1 cellular context compared by ENCODE assay signal in the genomic region with DNA sequence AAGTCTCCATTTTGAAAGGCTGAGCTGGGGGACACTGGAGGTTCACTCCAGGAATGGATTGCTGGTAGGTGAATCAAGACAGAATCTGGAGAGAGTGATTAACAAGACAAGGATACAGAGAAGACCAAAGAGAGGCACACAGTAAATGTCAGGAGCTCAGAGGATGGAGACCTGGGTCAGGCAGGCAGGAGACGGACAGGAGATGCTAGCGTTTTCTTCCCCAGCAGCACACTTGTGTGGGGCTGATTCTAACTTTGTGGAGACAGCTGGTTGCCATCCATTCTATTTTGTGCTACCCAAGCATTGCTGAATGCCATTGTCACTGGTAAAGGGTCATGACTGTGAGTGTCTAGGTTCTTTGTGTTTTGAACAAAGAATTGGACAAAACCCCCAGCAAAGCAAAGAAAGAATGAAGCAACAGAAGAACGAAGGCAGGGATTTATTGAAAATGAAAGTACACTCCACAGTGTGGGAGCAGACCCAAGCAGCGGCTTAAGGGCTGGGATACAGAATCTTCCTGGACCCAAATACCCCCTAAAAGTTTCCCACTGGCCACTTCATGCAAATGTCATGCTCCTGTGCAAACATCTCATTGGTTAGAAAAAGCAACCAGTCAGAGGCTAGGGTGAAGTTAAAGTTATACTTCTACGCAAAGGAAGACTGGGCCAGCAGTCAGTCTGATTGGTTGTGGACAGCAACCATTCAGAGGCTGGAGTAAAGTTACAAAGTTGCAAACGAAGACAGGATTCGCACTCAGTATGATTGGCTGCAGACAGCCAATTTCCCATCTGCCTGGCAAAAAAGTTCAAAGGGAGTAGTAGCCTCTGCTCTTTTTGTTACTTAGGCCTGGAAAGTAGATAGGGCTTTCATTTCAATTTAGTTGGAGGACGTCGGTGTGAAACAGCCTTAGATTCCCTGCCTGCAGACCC.
TF ChIP-seq lines count a peak whose summit lies in the region.

No MANE protein-coding gene starts in this region.

TF ChIP-seq in HepG2, 621 proteins besides CTCF, POLR2A, EP300 and RAD21 (continued from another document and continues in another):
- TF ChIP-seq, protein P1, sequence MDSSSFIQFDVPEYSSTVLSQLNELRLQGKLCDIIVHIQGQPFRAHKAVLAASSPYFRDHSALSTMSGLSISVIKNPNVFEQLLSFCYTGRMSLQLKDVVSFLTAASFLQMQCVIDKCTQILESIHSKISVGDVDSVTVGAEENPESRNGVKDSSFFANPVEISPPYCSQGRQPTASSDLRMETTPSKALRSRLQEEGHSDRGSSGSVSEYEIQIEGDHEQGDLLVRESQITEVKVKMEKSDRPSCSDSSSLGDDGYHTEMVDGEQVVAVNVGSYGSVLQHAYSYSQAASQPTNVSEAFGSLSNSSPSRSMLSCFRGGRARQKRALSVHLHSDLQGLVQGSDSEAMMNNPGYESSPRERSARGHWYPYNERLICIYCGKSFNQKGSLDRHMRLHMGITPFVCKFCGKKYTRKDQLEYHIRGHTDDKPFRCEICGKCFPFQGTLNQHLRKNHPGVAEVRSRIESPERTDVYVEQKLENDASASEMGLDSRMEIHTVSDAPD (CRISPR knock-in tag; IDR thresholded peaks at IDR 0.05), result no peak
- TF ChIP-seq, protein P2, sequence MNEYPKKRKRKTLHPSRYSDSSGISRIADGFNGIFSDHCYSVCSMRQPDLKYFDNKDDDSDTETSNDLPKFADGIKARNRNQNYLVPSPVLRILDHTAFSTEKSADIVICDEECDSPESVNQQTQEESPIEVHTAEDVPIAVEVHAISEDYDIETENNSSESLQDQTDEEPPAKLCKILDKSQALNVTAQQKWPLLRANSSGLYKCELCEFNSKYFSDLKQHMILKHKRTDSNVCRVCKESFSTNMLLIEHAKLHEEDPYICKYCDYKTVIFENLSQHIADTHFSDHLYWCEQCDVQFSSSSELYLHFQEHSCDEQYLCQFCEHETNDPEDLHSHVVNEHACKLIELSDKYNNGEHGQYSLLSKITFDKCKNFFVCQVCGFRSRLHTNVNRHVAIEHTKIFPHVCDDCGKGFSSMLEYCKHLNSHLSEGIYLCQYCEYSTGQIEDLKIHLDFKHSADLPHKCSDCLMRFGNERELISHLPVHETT (CRISPR knock-in tag; conservative IDR thresholded peaks at IDR 0.05), result 0 out of 2 replicates have a peak, but pooled peaks have one; percentile 23
- no peak for TF ChIP-seq KLF9 (CRISPR knock-in tag; IDR thresholded peaks at IDR 0.05; ENCODE audit: low read depth)
- no peak for TF ChIP-seq ETV6 (CRISPR knock-in tag; conservative IDR thresholded peaks at IDR 0.05)
- TF ChIP-seq, protein P3, sequence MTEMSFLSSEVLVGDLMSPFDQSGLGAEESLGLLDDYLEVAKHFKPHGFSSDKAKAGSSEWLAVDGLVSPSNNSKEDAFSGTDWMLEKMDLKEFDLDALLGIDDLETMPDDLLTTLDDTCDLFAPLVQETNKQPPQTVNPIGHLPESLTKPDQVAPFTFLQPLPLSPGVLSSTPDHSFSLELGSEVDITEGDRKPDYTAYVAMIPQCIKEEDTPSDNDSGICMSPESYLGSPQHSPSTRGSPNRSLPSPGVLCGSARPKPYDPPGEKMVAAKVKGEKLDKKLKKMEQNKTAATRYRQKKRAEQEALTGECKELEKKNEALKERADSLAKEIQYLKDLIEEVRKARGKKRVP (CRISPR knock-in tag; IDR thresholded peaks at IDR 0.05), result no peak
- TF ChIP-seq ZNF607 (CRISPR knock-in tag; IDR thresholded peaks at IDR 0.05; ENCODE audit: borderline replicate concordance), result no peak
- peak; percentile 78; the same call in 1 of the 2 replicates for TF ChIP-seq PHF21A (CRISPR knock-in tag; IDR thresholded peaks at IDR 0.05)
- TF ChIP-seq, protein P4, sequence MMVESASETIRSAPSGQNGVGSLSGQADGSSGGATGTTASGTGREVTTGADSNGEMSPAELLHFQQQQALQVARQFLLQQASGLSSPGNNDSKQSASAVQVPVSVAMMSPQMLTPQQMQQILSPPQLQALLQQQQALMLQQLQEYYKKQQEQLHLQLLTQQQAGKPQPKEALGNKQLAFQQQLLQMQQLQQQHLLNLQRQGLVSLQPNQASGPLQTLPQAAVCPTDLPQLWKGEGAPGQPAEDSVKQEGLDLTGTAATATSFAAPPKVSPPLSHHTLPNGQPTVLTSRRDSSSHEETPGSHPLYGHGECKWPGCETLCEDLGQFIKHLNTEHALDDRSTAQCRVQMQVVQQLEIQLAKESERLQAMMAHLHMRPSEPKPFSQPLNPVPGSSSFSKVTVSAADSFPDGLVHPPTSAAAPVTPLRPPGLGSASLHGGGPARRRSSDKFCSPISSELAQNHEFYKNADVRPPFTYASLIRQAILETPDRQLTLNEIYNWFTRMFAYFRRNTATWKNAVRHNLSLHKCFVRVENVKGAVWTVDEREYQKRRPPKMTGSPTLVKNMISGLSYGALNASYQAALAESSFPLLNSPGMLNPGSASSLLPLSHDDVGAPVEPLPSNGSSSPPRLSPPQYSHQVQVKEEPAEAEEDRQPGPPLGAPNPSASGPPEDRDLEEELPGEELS (CRISPR knock-in tag; IDR thresholded peaks at IDR 0.05), result no peak; the same call in 1 of the 2 replicates
- TF ChIP-seq PCBP2 (optimal IDR thresholded peaks at IDR 0.05; ENCODE audit: low read depth, low read length, poor library complexity, severe bottlenecking), result no peak
- TF ChIP-seq, protein P5, sequence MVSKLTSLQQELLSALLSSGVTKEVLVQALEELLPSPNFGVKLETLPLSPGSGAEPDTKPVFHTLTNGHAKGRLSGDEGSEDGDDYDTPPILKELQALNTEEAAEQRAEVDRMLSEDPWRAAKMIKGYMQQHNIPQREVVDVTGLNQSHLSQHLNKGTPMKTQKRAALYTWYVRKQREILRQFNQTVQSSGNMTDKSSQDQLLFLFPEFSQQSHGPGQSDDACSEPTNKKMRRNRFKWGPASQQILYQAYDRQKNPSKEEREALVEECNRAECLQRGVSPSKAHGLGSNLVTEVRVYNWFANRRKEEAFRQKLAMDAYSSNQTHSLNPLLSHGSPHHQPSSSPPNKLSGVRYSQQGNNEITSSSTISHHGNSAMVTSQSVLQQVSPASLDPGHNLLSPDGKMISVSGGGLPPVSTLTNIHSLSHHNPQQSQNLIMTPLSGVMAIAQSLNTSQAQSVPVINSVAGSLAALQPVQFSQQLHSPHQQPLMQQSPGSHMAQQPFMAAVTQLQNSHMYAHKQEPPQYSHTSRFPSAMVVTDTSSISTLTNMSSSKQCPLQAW (CRISPR knock-in tag; IDR thresholded peaks at IDR 0.05), result peak; percentile 28; the same call in 1 of the 2 replicates
- no peak for TF ChIP-seq MXD4 (CRISPR knock-in tag; IDR thresholded peaks at IDR 0.05)
- TF ChIP-seq DNMT1 (CRISPR knock-in tag; IDR thresholded peaks at IDR 0.05), result no peak
- TF ChIP-seq SOX6 (IDR thresholded peaks at IDR 0.05), result no peak
- peak; percentile 61 for TF ChIP-seq SOX6 (CRISPR knock-in tag; IDR thresholded peaks at IDR 0.05)
- TF ChIP-seq ZNF101 (CRISPR knock-in tag; IDR thresholded peaks at IDR 0.05; ENCODE audit: borderline replicate concordance, low read depth), result no peak
- TF ChIP-seq KAT7 (CRISPR knock-in tag; IDR thresholded peaks at IDR 0.05; ENCODE audit: borderline replicate concordance), result peak; percentile 22; the same call in 1 of the 2 replicates
- no peak for TF ChIP-seq ZNF749 (CRISPR knock-in tag; IDR thresholded peaks at IDR 0.05; ENCODE audit: borderline replicate concordance)
- 0 out of 2 replicates have a peak, but pooled peaks have one; percentile 62 for TF ChIP-seq SIX4 (CRISPR knock-in tag; IDR thresholded peaks at IDR 0.05)
- TF ChIP-seq MBD4 (IDR thresholded peaks at IDR 0.05; ENCODE audit: borderline replicate concordance, low read length), result no peak
- no peak for TF ChIP-seq PRMT3 (CRISPR knock-in tag; IDR thresholded peaks at IDR 0.05; ENCODE audit: borderline replicate concordance, low read depth)
- TF ChIP-seq, protein P6, sequence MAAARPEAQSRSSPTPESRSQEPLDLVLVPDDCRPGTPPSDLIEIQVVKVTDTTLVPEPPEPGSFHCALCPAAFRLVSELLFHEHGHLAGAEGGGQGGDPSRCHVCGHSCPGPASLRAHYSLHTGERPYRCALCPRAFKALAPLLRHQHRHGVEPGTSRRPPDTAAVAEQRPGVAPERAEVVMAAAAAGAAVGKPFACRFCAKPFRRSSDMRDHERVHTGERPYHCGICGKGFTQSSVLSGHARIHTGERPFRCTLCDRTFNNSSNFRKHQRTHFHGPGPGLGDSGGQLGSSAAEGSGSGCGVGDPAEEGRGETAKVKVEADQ (CRISPR knock-in tag; IDR thresholded peaks at IDR 0.05; ENCODE audit: borderline replicate concordance), result no peak
- TF ChIP-seq, protein P7, sequence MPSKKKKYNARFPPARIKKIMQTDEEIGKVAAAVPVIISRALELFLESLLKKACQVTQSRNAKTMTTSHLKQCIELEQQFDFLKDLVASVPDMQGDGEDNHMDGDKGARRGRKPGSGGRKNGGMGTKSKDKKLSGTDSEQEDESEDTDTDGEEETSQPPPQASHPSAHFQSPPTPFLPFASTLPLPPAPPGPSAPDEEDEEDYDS (CRISPR knock-in tag; IDR thresholded peaks at IDR 0.05), result peak; percentile 85
- TF ChIP-seq SNRNP70 (IDR thresholded peaks at IDR 0.05; ENCODE audit: low read depth, low read length), result no peak
- TF ChIP-seq, protein P8, sequence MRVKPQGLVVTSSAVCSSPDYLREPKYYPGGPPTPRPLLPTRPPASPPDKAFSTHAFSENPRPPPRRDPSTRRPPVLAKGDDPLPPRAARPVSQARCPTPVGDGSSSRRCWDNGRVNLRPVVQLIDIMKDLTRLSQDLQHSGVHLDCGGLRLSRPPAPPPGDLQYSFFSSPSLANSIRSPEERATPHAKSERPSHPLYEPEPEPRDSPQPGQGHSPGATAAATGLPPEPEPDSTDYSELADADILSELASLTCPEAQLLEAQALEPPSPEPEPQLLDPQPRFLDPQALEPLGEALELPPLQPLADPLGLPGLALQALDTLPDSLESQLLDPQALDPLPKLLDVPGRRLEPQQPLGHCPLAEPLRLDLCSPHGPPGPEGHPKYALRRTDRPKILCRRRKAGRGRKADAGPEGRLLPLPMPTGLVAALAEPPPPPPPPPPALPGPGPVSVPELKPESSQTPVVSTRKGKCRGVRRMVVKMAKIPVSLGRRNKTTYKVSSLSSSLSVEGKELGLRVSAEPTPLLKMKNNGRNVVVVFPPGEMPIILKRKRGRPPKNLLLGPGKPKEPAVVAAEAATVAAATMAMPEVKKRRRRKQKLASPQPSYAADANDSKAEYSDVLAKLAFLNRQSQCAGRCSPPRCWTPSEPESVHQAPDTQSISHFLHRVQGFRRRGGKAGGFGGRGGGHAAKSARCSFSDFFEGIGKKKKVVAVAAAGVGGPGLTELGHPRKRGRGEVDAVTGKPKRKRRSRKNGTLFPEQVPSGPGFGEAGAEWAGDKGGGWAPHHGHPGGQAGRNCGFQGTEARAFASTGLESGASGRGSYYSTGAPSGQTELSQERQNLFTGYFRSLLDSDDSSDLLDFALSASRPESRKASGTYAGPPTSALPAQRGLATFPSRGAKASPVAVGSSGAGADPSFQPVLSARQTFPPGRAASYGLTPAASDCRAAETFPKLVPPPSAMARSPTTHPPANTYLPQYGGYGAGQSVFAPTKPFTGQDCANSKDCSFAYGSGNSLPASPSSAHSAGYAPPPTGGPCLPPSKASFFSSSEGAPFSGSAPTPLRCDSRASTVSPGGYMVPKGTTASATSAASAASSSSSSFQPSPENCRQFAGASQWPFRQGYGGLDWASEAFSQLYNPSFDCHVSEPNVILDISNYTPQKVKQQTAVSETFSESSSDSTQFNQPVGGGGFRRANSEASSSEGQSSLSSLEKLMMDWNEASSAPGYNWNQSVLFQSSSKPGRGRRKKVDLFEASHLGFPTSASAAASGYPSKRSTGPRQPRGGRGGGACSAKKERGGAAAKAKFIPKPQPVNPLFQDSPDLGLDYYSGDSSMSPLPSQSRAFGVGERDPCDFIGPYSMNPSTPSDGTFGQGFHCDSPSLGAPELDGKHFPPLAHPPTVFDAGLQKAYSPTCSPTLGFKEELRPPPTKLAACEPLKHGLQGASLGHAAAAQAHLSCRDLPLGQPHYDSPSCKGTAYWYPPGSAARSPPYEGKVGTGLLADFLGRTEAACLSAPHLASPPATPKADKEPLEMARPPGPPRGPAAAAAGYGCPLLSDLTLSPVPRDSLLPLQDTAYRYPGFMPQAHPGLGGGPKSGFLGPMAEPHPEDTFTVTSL (CRISPR knock-in tag; IDR thresholded peaks at IDR 0.05; ENCODE audit: borderline replicate concordance), result no peak
- TF ChIP-seq, protein P9, sequence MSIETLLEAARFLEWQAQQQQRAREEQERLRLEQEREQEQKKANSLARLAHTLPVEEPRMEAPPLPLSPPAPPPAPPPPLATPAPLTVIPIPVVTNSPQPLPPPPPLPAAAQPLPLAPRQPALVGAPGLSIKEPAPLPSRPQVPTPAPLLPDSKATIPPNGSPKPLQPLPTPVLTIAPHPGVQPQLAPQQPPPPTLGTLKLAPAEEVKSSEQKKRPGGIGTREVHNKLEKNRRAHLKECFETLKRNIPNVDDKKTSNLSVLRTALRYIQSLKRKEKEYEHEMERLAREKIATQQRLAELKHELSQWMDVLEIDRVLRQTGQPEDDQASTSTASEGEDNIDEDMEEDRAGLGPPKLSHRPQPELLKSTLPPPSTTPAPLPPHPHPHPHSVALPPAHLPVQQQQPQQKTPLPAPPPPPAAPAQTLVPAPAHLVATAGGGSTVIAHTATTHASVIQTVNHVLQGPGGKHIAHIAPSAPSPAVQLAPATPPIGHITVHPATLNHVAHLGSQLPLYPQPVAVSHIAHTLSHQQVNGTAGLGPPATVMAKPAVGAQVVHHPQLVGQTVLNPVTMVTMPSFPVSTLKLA (IDR thresholded peaks at IDR 0.05), result no peak
- peak; percentile 66; the same call in 1 of the 2 replicates for TF ChIP-seq ZNF605 (CRISPR knock-in tag; IDR thresholded peaks at IDR 0.05)
- TF ChIP-seq ZBTB1 (CRISPR knock-in tag; IDR thresholded peaks at IDR 0.05; ENCODE audit: borderline replicate concordance), result no peak
- TF ChIP-seq ADNP (CRISPR knock-in tag; IDR thresholded peaks at IDR 0.05), result no peak
- TF ChIP-seq SAP130 (CRISPR knock-in tag; IDR thresholded peaks at IDR 0.05; ENCODE audit: low read depth), result peak; percentile 80
- no peak; a peak in 1 of 4 replicates for TF ChIP-seq NR2F1 (CRISPR knock-in tag; IDR thresholded peaks at IDR 0.05)
- TF ChIP-seq, protein P10, sequence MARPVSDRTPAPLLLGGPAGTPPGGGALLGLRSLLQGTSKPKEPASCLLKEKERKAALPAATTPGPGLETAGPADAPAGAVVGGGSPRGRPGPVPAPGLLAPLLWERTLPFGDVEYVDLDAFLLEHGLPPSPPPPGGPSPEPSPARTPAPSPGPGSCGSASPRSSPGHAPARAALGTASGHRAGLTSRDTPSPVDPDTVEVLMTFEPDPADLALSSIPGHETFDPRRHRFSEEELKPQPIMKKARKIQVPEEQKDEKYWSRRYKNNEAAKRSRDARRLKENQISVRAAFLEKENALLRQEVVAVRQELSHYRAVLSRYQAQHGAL (CRISPR knock-in tag; IDR thresholded peaks at IDR 0.05; ENCODE audit: not compliant biosample characterization), result no peak
- TF ChIP-seq, protein P11, sequence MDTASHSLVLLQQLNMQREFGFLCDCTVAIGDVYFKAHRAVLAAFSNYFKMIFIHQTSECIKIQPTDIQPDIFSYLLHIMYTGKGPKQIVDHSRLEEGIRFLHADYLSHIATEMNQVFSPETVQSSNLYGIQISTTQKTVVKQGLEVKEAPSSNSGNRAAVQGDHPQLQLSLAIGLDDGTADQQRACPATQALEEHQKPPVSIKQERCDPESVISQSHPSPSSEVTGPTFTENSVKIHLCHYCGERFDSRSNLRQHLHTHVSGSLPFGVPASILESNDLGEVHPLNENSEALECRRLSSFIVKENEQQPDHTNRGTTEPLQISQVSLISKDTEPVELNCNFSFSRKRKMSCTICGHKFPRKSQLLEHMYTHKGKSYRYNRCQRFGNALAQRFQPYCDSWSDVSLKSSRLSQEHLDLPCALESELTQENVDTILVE (CRISPR knock-in tag; IDR thresholded peaks at IDR 0.05), result 0 out of 2 replicates have a peak, but pooled peaks have one; percentile 32
- TF ChIP-seq ZNF557 (CRISPR knock-in tag; IDR thresholded peaks at IDR 0.05), result peak; percentile 79
- no peak for TF ChIP-seq IKZF4 (CRISPR knock-in tag; IDR thresholded peaks at IDR 0.05; ENCODE audit: borderline replicate concordance, low read depth, not compliant biosample characterization)
